ENCODE assay signal across 1 cellular context in the genomic region with DNA sequence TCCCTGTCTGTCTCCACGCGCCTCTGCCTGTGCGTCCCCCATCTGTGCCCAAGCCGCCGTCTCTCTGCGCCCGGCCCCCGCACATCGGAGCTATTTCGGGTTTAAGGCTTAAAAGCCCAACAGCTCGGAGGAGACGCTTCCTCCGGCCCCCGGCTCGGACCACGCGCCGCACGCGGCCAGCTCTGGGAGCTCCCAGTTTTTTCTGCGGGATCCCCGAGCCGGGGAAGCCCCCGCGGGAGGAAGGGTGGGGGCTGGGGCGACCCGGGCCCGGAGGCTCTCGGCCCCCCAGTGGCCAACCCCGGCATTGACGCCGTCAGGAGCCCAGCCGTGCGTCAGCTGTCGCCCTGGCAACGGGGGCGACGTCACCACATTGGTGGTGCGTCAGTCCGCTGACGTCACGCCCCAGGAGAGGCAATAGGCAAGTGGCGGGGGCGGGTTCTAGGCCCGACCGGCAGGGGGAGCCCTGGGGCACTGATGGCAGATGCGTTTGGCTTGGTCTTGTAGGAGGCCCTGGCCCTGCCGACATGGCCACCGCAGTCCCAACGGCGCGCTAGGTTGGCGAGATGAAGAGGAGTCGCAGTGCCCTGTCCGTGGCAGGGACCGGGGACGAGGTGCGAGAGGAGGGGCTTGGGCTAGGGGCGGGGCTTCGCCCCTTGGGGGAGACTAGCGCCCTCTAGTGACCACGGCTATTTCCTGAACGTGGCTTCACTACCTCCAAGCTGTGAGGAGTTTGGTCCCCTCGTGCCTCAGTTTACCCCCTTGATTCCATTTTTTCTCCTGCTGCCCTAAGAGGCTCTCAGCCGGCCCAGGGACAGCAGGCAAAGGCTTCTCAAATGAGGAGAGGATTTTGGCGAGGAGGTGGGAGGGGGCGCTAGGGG.
TF ChIP-seq lines count a peak whose summit lies in the region.

No MANE protein-coding gene starts in this region.

TF ChIP-seq in WTC11, 78 proteins besides CTCF, POLR2A, EP300 and RAD21 (continued from another document):
- TF ChIP-seq CREM (CRISPR knock-in tag; IDR thresholded peaks at IDR 0.05) (peak; percentile 99), NR1H2 (CRISPR knock-in tag; IDR thresholded peaks at IDR 0.05) (no peak)
